10 cellular contexts compared by ENCODE assay signal in the genomic region with DNA sequence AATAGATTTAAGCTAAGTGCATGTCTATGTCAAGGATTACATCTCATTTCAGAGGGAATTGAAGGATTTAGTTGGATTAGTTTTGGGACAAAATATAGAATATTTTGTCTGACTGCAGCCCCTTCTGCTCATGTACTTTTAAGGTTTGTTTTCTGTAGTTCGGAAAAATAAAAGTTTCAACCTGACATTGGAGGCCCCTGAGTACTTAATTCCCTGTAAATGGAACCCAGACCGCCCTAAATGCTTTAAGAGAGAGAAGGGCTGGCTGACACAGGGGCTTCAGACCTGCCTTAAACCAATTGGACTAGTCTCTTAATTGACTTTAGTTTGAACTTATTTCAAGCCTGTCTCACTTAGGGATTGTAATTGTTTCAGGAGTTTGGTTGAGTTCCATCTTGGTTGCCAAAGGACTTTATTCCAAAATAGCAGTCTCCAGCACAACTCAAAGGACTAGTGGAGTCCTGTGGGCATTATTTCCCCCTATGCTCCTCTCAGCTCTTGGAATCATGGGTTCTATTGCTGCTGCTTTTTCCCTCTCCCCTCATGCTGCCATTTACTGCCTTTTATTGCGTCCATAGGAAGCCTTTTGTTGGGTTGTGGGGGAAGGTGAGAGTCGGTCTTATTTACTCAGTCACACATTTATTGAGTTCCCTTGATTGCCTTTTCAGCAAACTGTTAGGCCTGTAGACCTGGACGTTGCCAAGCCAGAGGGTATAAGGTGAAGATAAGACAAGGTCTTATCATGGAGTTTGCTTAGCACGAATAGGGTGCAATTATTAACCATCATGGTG. TPM values are rescaled to one million over a fixed set of nuclear protein-coding genes. Genes with fewer than 3 reads are reported as not detected.
A peak's percentile ranks its signal among the peaks of the same experiment; 100 is the strongest.
DNase-seq lines count a peak whose midpoint lies in the region; ATAC-seq and TF ChIP-seq lines count a peak whose summit lies in the region.
"Had no signal": no experiment of that assay in that cellular context is flagged by ENCODE, and none has a peak within 500 bp of the region (broad histone marks: within the 10 kb centered on the region; RNA-seq: fewer than 3 reads in every experiment).

No MANE protein-coding gene starts in this region.

- POLR2A ChIA-PET in WTC11 (lab: Charles Lee) = interaction anchor here (0.7 to 6.5 kb wide), 3 partner anchors 13 to 134 kb away, joined by 3 to 146 read pairs (median 4); a partner anchor contains a TSS
- POLR2A ChIA-PET in naive thymus-derived CD8-positive, alpha-beta T cell (lab: Charles Lee) = interaction anchor here (1.0 to 21.1 kb wide), 5 partner anchors 11 to 89 kb away, joined by 3 to 510 read pairs (median 45); a partner anchor contains a TSS

- peaks cover 26% of the 10 kb centered on the region for H3K4me1 Mint-ChIP-seq in HFFc6 (ENCODE audit: low read depth)
- peaks cover 21% of the 10 kb centered on the region for H3K4me1 Mint-ChIP-seq in WTC11
- H3K4me1 Mint-ChIP-seq in naive thymus-derived CD8-positive, alpha-beta T cell = peaks cover 14 to 42% (median 36%) of the 10 kb centered on the region in 4 donors

- peak; percentile 68 for DNase-seq in DMS153 (lab: John Stamatoyannopoulos, UW)
- DNase-seq in HFFc6 = no peak
- no peak for DNase-seq in WTC11 (ENCODE audit: low spot score)
- no peak for DNase-seq in naive thymus-derived CD8-positive, alpha-beta T cell
- no peak for DNase-seq in cerebellum (ENCODE audit: low spot score)
- DNase-seq in OCI-M2 (lab: John Stamatoyannopoulos, UW; ENCODE audit: unreplicated experiment) = no peak
- DNase-seq: activated CD4-positive, CD25-positive, alpha-beta regulatory T cell treated with anti-CD3 and anti-CD28 coated beads, Interleukin-2, amount 50 U/mL, for 72 hours; head of caudate nucleus had no signal

- H3K9me3 Mint-ChIP-seq in HFFc6 (no peaks in the 10 kb centered on the region), WTC11 (no peaks in the 10 kb centered on the region)
- H3K9me3 Mint-ChIP-seq in naive thymus-derived CD8-positive, alpha-beta T cell = no peaks in the 10 kb centered on the region

- no peak for TF ChIP-seq CTCF in HFFc6 (IDR thresholded peaks at IDR 0.05)
- no peak for TF ChIP-seq CTCF in WTC11 (IDR thresholded peaks at IDR 0.05)

- H3K27me3 Mint-ChIP-seq in HFFc6 (ENCODE audit: insufficient read depth) = peaks cover 26% of the 10 kb centered on the region
- H3K27me3 Mint-ChIP-seq in WTC11 (ENCODE audit: low read depth) = no peaks in the 10 kb centered on the region
- H3K27me3 Mint-ChIP-seq in naive thymus-derived CD8-positive, alpha-beta T cell = no peaks in the 10 kb centered on the region

- peak; percentile 7 for ATAC-seq in WTC11
- no peak for ATAC-seq in naive thymus-derived CD8-positive, alpha-beta T cell
- no peak for ATAC-seq in GM19467 (IDR thresholded peaks at IDR 0.05; ENCODE audit: unreplicated experiment)

- H3K36me3 Mint-ChIP-seq in HFFc6 (ENCODE audit: low read depth) (peaks cover 39% of the 10 kb centered on the region), WTC11 (peaks cover 43% of the 10 kb centered on the region)
- peaks cover 8 to 45% (median 13%) of the 10 kb centered on the region in 3 donors for H3K36me3 Mint-ChIP-seq in naive thymus-derived CD8-positive, alpha-beta T cell

- peak overlapping the region; percentile 63 for H3K27ac Mint-ChIP-seq in HFFc6
- H3K27ac Mint-ChIP-seq in WTC11 = peak overlapping the region; percentile 15
- peak overlapping the region in 8 of 10 donors; percentile 41 to 87 (median 56) for H3K27ac Mint-ChIP-seq in naive thymus-derived CD8-positive, alpha-beta T cell

- CTCF ChIA-PET in WTC11 (lab: Charles Lee) = interaction anchor here (0.6 to 6.9 kb wide), 9 partner anchors 11 to 283 kb away, joined by 3 to 128 read pairs (median 26); a partner anchor contains a TSS

- no peak overlapping the region for H3K4me3 Mint-ChIP-seq in HFFc6
- no peak overlapping the region for H3K4me3 Mint-ChIP-seq in WTC11
- no peak overlapping the region for H3K4me3 Mint-ChIP-seq in naive thymus-derived CD8-positive, alpha-beta T cell

TF ChIP-seq in WTC11, 78 proteins besides CTCF, POLR2A, EP300 and RAD21 (continues in another document):
- TF ChIP-seq, protein P1, sequence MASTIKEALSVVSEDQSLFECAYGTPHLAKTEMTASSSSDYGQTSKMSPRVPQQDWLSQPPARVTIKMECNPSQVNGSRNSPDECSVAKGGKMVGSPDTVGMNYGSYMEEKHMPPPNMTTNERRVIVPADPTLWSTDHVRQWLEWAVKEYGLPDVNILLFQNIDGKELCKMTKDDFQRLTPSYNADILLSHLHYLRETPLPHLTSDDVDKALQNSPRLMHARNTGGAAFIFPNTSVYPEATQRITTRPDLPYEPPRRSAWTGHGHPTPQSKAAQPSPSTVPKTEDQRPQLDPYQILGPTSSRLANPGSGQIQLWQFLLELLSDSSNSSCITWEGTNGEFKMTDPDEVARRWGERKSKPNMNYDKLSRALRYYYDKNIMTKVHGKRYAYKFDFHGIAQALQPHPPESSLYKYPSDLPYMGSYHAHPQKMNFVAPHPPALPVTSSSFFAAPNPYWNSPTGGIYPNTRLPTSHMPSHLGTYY (CRISPR knock-in tag; IDR thresholded peaks at IDR 0.05) = no peak
- TF ChIP-seq SOX15 (CRISPR knock-in tag; IDR thresholded peaks at IDR 0.05) (no peak), ZNF219 (CRISPR knock-in tag; IDR thresholded peaks at IDR 0.05; ENCODE audit: borderline replicate concordance) (no peak), RORB (CRISPR knock-in tag; IDR thresholded peaks at IDR 0.05) (no peak), ESRRA (CRISPR knock-in tag; IDR thresholded peaks at IDR 0.05; ENCODE audit: borderline replicate concordance) (no peak)
- TF ChIP-seq, protein P2, sequence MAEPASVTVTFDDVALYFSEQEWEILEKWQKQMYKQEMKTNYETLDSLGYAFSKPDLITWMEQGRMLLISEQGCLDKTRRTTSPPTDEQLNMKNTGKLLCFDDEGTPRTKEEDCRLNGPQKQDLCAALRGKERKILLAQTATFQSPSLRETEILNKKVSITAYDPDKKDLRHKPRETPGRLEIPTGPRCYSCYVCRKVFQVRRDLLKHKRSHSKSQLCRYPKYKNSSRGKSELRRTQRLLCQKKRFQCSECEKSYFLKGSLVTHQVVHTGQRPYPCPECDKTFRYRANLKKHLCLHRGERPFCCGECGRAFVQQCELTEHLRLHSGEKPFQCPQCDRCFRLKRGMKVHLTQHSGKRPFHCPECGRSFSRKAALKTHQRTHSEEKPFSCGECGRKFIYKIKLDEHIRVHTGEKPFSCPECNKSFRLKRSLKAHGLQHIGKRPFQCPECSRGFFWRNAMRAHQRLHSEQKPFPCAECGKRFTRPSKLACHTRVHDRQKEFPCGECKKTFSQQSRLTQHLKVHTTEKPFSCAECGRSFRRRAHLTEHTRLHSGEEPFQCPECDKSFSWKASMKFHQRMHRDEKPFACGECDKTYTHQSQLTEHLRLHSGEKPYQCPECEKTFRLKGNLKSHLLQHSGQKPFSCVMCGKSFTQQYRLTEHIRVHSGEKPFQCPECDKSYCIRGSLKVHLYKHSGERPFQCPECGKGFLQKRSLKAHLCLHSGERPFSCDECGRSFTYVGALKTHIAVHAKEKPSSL (CRISPR knock-in tag; conservative IDR thresholded peaks at IDR 0.05) = peak; percentile 24; the same call in 1 of the 2 replicates
- TF ChIP-seq, protein P3, sequence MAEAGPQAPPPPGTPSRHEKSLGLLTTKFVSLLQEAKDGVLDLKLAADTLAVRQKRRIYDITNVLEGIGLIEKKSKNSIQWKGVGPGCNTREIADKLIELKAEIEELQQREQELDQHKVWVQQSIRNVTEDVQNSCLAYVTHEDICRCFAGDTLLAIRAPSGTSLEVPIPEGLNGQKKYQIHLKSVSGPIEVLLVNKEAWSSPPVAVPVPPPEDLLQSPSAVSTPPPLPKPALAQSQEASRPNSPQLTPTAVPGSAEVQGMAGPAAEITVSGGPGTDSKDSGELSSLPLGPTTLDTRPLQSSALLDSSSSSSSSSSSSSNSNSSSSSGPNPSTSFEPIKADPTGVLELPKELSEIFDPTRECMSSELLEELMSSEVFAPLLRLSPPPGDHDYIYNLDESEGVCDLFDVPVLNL (CRISPR knock-in tag; IDR thresholded peaks at IDR 0.05; ENCODE audit: borderline replicate concordance, low read depth) = no peak

RNA-seq across cellular contexts. Expression of a gene that starts 14.5 kb away (rescaled TPM):
- 100 to 1,000 TPM; 147 to 163 (median 157) TPM for total RNA-seq in HFFc6 (2021; fragmentation: NEBNext Ultra II Directional; extraction: Animal tissue kit (Norgen Biotek cat#: 25700))
- total RNA-seq in WTC11 (2021) = 206 to 222 TPM (median 214 TPM) in 3 replicates
- 100 to 1,000 TPM; 454 to 455 TPM for total RNA-seq in naive thymus-derived CD8-positive, alpha-beta T cell
- 10 to 100 TPM; 24.5 to 72.8 (median 29.8) TPM for polyA plus RNA-seq in naive thymus-derived CD8-positive, alpha-beta T cell
- total RNA-seq in cerebellum = 77.4 TPM

RNA-seq across cellular contexts. Expression of a gene that starts 26.5 kb away (rescaled TPM):
- total RNA-seq in HFFc6 (2021; fragmentation: NEBNext Ultra II Directional; extraction: Animal tissue kit (Norgen Biotek cat#: 25700)) = not detected
- total RNA-seq in WTC11 (2021) (13.6 to 24.6 TPM (median 24.4 TPM) in 3 replicates), cerebellum (1.1 TPM)
- 10 to 100 TPM; 50.7 to 51.7 TPM for total RNA-seq in naive thymus-derived CD8-positive, alpha-beta T cell
- 10 to 100 TPM; 26.4 to 61.0 (median 33.2) TPM for polyA plus RNA-seq in naive thymus-derived CD8-positive, alpha-beta T cell
- total RNA-seq: NCI-H460 had no signal

RNA-seq across cellular contexts. Expression of a gene that starts 30.0 kb away (rescaled TPM):
- 1 to 10 TPM; 2.0 to 3.1 (median 2.2) TPM for total RNA-seq in HFFc6 (2021; fragmentation: NEBNext Ultra II Directional; extraction: Animal tissue kit (Norgen Biotek cat#: 25700))
- 6.0 to 9.3 TPM (median 6.6 TPM) in 3 replicates for total RNA-seq in WTC11 (2021)
- 10 to 100 TPM; 38.7 to 39.7 TPM for total RNA-seq in naive thymus-derived CD8-positive, alpha-beta T cell
- polyA plus RNA-seq in naive thymus-derived CD8-positive, alpha-beta T cell = 10 to 100 TPM; 23.7 to 37.4 (median 26.9) TPM
- 0.73 TPM for total RNA-seq in cerebellum

RNA-seq across cellular contexts. Expression of a gene that starts 42.1 kb away (rescaled TPM):
- not detected for total RNA-seq in HFFc6 (2021; fragmentation: NEBNext Ultra II Directional; extraction: Animal tissue kit (Norgen Biotek cat#: 25700))
- total RNA-seq in WTC11 (2021) = 1.1 to 2.7 TPM (median 2.3 TPM) in 3 replicates
- total RNA-seq in naive thymus-derived CD8-positive, alpha-beta T cell = 10 to 100 TPM; 23.0 to 23.5 TPM
- 10 to 100 TPM; 10.8 to 22.5 (median 16.8) TPM for polyA plus RNA-seq in naive thymus-derived CD8-positive, alpha-beta T cell
- 1.5 TPM for total RNA-seq in cerebellum
- total RNA-seq: NCI-H460 had no signal
